Comparison of ENCODE assay signal across 1 cellular context in genomic region chr5:174084691-174085154, GRCh38.
TF ChIP-seq lines count a peak whose summit lies in the region.

No MANE protein-coding gene starts in this region.

TF ChIP-seq in SK-N-SH, 30 proteins besides CTCF, POLR2A, EP300 and RAD21 (continued from another document):
- TF ChIP-seq SMC3 (IDR thresholded peaks at IDR 0.05; ENCODE audit: low read depth, low read length) (0 out of 2 replicates have a peak, but pooled peaks have one; percentile 1), FOXJ3 (CRISPR knock-in tag; IDR thresholded peaks at IDR 0.05) (peak; percentile 69), SIN3A (IDR thresholded peaks at IDR 0.05; ENCODE audit: borderline replicate concordance, low read depth, low read length) (no peak), GABPA (IDR thresholded peaks at IDR 0.05; ENCODE audit: low read depth) (no peak), EZH2phosphoT487 (IDR thresholded peaks at IDR 0.05; ENCODE audit: borderline replicate concordance, low read depth) (no peak), USF2 (IDR thresholded peaks at IDR 0.05; ENCODE audit: borderline replicate concordance, low read depth, low read length) (no peak), FOSL2 (IDR thresholded peaks at IDR 0.05; ENCODE audit: borderline replicate concordance, low read depth) (no peak), FOXM1 (IDR thresholded peaks at IDR 0.05; ENCODE audit: low read depth) (no peak), RCOR1 (IDR thresholded peaks at IDR 0.05; ENCODE audit: low read length) (peak; percentile 80; the same call in 1 of the 2 replicates), TCF12 (IDR thresholded peaks at IDR 0.05) (peak; percentile 51), GATA2 (CRISPR knock-in tag; IDR thresholded peaks at IDR 0.05) (peak; percentile 87), NRF1 (IDR thresholded peaks at IDR 0.05; ENCODE audit: low read depth, low read length) (no peak), USF1 (IDR thresholded peaks at IDR 0.05; ENCODE audit: borderline replicate concordance, low read depth) (no peak), TAF1 (IDR thresholded peaks at IDR 0.05; ENCODE audit: borderline replicate concordance, low read depth, low read length) (no peak), MAX (IDR thresholded peaks at IDR 0.05; ENCODE audit: low read depth) (no peak), POLR2AphosphoS5 (IDR thresholded peaks at IDR 0.05; ENCODE audit: low read depth, low read length) (peak; percentile 29; the same call in 1 of the 2 replicates), TEAD4 (IDR thresholded peaks at IDR 0.05; ENCODE audit: borderline replicate concordance, insufficient read depth) (0 out of 2 replicates have a peak, but pooled peaks have one; percentile 26), RFX5 (IDR thresholded peaks at IDR 0.05; ENCODE audit: low read length) (no peak)
- TF ChIP-seq, protein P1, sequence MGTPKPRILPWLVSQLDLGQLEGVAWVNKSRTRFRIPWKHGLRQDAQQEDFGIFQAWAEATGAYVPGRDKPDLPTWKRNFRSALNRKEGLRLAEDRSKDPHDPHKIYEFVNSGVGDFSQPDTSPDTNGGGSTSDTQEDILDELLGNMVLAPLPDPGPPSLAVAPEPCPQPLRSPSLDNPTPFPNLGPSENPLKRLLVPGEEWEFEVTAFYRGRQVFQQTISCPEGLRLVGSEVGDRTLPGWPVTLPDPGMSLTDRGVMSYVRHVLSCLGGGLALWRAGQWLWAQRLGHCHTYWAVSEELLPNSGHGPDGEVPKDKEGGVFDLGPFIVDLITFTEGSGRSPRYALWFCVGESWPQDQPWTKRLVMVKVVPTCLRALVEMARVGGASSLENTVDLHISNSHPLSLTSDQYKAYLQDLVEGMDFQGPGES (IDR thresholded peaks at IDR 0.05; ENCODE audit: low read depth, low read length) = no peak
- TF ChIP-seq, protein P2, sequence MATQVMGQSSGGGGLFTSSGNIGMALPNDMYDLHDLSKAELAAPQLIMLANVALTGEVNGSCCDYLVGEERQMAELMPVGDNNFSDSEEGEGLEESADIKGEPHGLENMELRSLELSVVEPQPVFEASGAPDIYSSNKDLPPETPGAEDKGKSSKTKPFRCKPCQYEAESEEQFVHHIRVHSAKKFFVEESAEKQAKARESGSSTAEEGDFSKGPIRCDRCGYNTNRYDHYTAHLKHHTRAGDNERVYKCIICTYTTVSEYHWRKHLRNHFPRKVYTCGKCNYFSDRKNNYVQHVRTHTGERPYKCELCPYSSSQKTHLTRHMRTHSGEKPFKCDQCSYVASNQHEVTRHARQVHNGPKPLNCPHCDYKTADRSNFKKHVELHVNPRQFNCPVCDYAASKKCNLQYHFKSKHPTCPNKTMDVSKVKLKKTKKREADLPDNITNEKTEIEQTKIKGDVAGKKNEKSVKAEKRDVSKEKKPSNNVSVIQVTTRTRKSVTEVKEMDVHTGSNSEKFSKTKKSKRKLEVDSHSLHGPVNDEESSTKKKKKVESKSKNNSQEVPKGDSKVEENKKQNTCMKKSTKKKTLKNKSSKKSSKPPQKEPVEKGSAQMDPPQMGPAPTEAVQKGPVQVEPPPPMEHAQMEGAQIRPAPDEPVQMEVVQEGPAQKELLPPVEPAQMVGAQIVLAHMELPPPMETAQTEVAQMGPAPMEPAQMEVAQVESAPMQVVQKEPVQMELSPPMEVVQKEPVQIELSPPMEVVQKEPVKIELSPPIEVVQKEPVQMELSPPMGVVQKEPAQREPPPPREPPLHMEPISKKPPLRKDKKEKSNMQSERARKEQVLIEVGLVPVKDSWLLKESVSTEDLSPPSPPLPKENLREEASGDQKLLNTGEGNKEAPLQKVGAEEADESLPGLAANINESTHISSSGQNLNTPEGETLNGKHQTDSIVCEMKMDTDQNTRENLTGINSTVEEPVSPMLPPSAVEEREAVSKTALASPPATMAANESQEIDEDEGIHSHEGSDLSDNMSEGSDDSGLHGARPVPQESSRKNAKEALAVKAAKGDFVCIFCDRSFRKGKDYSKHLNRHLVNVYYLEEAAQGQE (IDR thresholded peaks at IDR 0.05; ENCODE audit: low read depth, low read length) = no peak
